In genomic region chr15:78431955-78432354, GRCh38 we compare ENCODE assay signal across 28 cellular contexts.
"Had no signal": no experiment of that assay in that cellular context is flagged by ENCODE, and none has a peak within 500 bp of the region (broad histone marks: within the 10 kb centered on the region; RNA-seq: fewer than 3 reads in every experiment).

No MANE protein-coding gene starts in this region.

- H3K9me2 ChIP-seq: SK-N-SH had no signal

- H3K9me3 Mint-ChIP-seq: activated CD4-positive, alpha-beta T cell treated with anti-CD3 and anti-CD28 coated beads, Interleukin-2, amount 10 ng/mL, durations not matched to agents 7 days and 5 days; activated naive CD8-positive, alpha-beta T cell treated with anti-CD3 and anti-CD28 coated beads, Interleukin-2, amount 10 ng/mL, durations not matched to agents 7 days and 5 days; T-helper 1 cell treated with Interleukin-12 subunit alpha and Interleukin-12 subunit beta and Interleukin-4 antibody, amounts not matched to agents 30 μg/mL and 1 μg/mL, for 36 hours; T-helper 2 cell treated with Interferon-gamma antibody and Interleukin-4, amounts not matched to agents 5 μg/mL and 100 μg/mL, for 36 hours had no signal

- H3K36me3 Mint-ChIP-seq: activated naive CD8-positive, alpha-beta T cell treated with anti-CD3 and anti-CD28 coated beads, Interleukin-2, amount 10 ng/mL, durations not matched to agents 7 days and 5 days; WTC11 had no signal

- H3K4me1 ChIP-seq: breast epithelium had no signal

- H3K27ac Mint-ChIP-seq: activated CD4-positive, alpha-beta T cell treated with anti-CD3 and anti-CD28 coated beads for 36 hours; activated CD4-positive, alpha-beta T cell treated with anti-CD3 and anti-CD28 coated beads, Interleukin-2, amount 10 ng/mL, durations not matched to agents 7 days and 5 days; activated CD8-positive, alpha-beta T cell treated with anti-CD3 and anti-CD28 coated beads, Interleukin-2, amount 10 ng/mL, durations not matched to agents 7 days and 5 days; activated naive CD8-positive, alpha-beta T cell treated with anti-CD3 and anti-CD28 coated beads, Interleukin-2, amount 10 ng/mL, durations not matched to agents 7 days and 5 days; T-helper 1 cell treated with Interleukin-12 subunit alpha and Interleukin-12 subunit beta and Interleukin-4 antibody, amounts not matched to agents 30 μg/mL and 1 μg/mL, for 36 hours; T-helper 2 cell treated with Interferon-gamma antibody and Interleukin-4, amounts not matched to agents 5 μg/mL and 100 μg/mL, for 36 hours; WTC11 had no signal

- H3K4me3 Mint-ChIP-seq: activated CD4-positive, alpha-beta T cell treated with anti-CD3 and anti-CD28 coated beads for 36 hours; activated CD4-positive, alpha-beta T cell treated with anti-CD3 and anti-CD28 coated beads, Interleukin-2, amount 10 ng/mL, durations not matched to agents 7 days and 5 days; activated CD8-positive, alpha-beta T cell treated with anti-CD3 and anti-CD28 coated beads, Interleukin-2, amount 10 ng/mL, durations not matched to agents 7 days and 5 days; activated naive CD8-positive, alpha-beta T cell treated with anti-CD3 and anti-CD28 coated beads, Interleukin-2, amount 10 ng/mL, durations not matched to agents 7 days and 5 days; T-helper 1 cell treated with Interleukin-12 subunit alpha and Interleukin-12 subunit beta and Interleukin-4 antibody, amounts not matched to agents 30 μg/mL and 1 μg/mL, for 36 hours; T-helper 2 cell treated with Interferon-gamma antibody and Interleukin-4, amounts not matched to agents 5 μg/mL and 100 μg/mL, for 36 hours; WTC11 had no signal

- H3K9ac ChIP-seq: SK-N-SH had no signal

- H3K27ac ChIP-seq: adrenal gland, body of pancreas, breast epithelium, SJSA1 had no signal

- H3K4me2 ChIP-seq: SK-N-SH had no signal

- ATAC-seq: activated CD4-positive, alpha-beta T cell treated with anti-CD3 and anti-CD28 coated beads for 36 hours; activated CD4-positive, CD25-positive, alpha-beta regulatory T cell treated with anti-CD3 and anti-CD28 coated beads, Interleukin-2, amount 50 U/mL, for 24 hours; activated CD8-positive, alpha-beta T cell treated with anti-CD3 and anti-CD28 coated beads, Interleukin-2, amount 10 ng/mL, durations not matched to agents 7 days and 5 days; body of pancreas; Panc1; WTC11 had no signal

- H3K9me3 ChIP-seq: adrenal gland, body of pancreas, breast epithelium, SJSA1, SK-N-SH had no signal

- DNase-seq: activated CD4-positive, alpha-beta T cell treated with anti-CD3 and anti-CD28 coated beads for 36 hours; activated CD4-positive, alpha-beta T cell treated with anti-CD3 and anti-CD28 coated beads, Interleukin-2, amount 10 ng/mL, durations not matched to agents 7 days and 5 days; activated CD4-positive, alpha-beta T cell treated with anti-CD3 and anti-CD28 coated beads, Interleukin-2, amount 50 U/mL, for 48 hours; activated CD8-positive, alpha-beta T cell treated with anti-CD3 and anti-CD28 coated beads, Interleukin-2, amount 10 ng/mL, durations not matched to agents 7 days and 5 days; activated effector memory CD4-positive, alpha-beta T cell treated with anti-CD3 and anti-CD28 coated beads, Interleukin-2, amount 50 U/mL, for 16 hours; activated naive CD4-positive, alpha-beta T cell; activated naive CD4-positive, alpha-beta T cell treated with anti-CD3 and anti-CD28 coated beads, Interleukin-2, amount 50 U/mL, for 16 hours; activated naive CD8-positive, alpha-beta T cell treated with anti-CD3 and anti-CD28 coated beads, Interleukin-2, amount 10 ng/mL, durations not matched to agents 7 days and 5 days; activated T-cell treated with anti-CD3 and anti-CD28 coated beads, Interleukin-2, amount 50 U/mL, for 48 hours; body of pancreas; Karpas-422; NCI-H1105; NCI-H1417 treated with DMSO at 0.1 percent for 48 hours; NCI-H1694; NCI-H1930; NCI-H2081 treated with DMSO at 0.1 percent for 48 hours; NCI-H345; NCI-H524 treated with DMSO at 0.1 percent for 48 hours; SHP77 treated with DMSO at 0.1 percent for 48 hours; SK-N-SH had no signal

- H3K4me1 Mint-ChIP-seq: WTC11 had no signal

- H3K27me3 ChIP-seq: adrenal gland, body of pancreas, breast epithelium had no signal

- H3K4me3 ChIP-seq: adrenal gland, body of pancreas, breast epithelium, SJSA1 had no signal

- H3K36me3 ChIP-seq: adrenal gland, breast epithelium, SJSA1 had no signal
